Comparison of ENCODE assay signal across 8 cellular contexts in genomic region chr2:37669500-37669899, GRCh38. TPM values are rescaled to one million over a fixed set of nuclear protein-coding genes. Genes with fewer than 3 reads are reported as not detected.
DNase-seq lines count a peak whose midpoint lies in the region; ATAC-seq and TF ChIP-seq lines count a peak whose summit lies in the region.

No MANE protein-coding gene starts in this region.

- H3K9me3 ChIP-seq in RWPE2 (ENCODE audit: severe bottlenecking) (no peaks in the 10 kb centered on the region), esophagus squamous epithelium (no peaks in the 10 kb centered on the region)

- H3K4me3 ChIP-seq in GM12865 (ENCODE audit: low read depth, low read length) (peak overlapping the region; percentile 69), RWPE2 (ENCODE audit: severe bottlenecking) (peak overlapping the region; percentile 95), esophagus squamous epithelium (peak overlapping the region; percentile 69 to 88 (median 76)), rectal smooth muscle tissue (ENCODE audit: low read length) (peak overlapping the region; percentile 96)

- no peak overlapping the region for H3K9ac ChIP-seq in rectal smooth muscle tissue (ENCODE audit: low read length)

- peaks cover 10% of the 10 kb centered on the region for H3K4me1 ChIP-seq in RWPE2 (ENCODE audit: insufficient read depth, poor library complexity, severe bottlenecking)
- H3K4me1 ChIP-seq in esophagus squamous epithelium = peaks cover 0 to 79% (median 28%) of the 10 kb centered on the region in 3 donors
- H3K4me1 ChIP-seq in rectal smooth muscle tissue (ENCODE audit: control insufficient read depth, insufficient read depth, low read length) = peaks cover 31% of the 10 kb centered on the region

- H3K36me3 ChIP-seq in RWPE2 (ENCODE audit: low read depth) (peaks cover 57% of the 10 kb centered on the region), esophagus squamous epithelium (no peaks in the 10 kb centered on the region), rectal smooth muscle tissue (ENCODE audit: control insufficient read depth, insufficient read depth, low read length) (no peaks in the 10 kb centered on the region)

- in situ Hi-C loops in ACHN (cut with HindIII; ENCODE audit: low pct_ligation_motif_present, low pct_unique_long_range_greater_than_20kb, low sequenced_read_pairs) = no loop called here

- WGBS in esophagus squamous epithelium, 2 donors = 56 to 77% methylated on average over 2 of the region's 2 CpGs

- no peak for DNase-seq in GM12865 (ENCODE audit: low read depth)
- no peak for DNase-seq in RWPE2 (ENCODE audit: low spot score)
- DNase-seq in esophagus squamous epithelium (lab: John Stamatoyannopoulos, UW) = no peak
- DNase-seq in ACHN = no peak
- no peak for DNase-seq in NCI-H2196 treated with DMSO at 0.1 percent for 48 hours (lab: John Stamatoyannopoulos, UW; ENCODE audit: unreplicated experiment)
- no peak for DNase-seq in DMS53 treated with DMSO at 0.1 percent for 48 hours (lab: John Stamatoyannopoulos, UW; ENCODE audit: unreplicated experiment)
- no peak for DNase-seq in NCI-H1092 treated with DMSO at 0.1 percent for 48 hours (lab: John Stamatoyannopoulos, UW)

- TF ChIP-seq CTCF in GM12865 (IDR thresholded peaks at IDR 0.05; ENCODE audit: insufficient read depth, low read depth, low read length, missing control alignments) (no peak), RWPE2 (IDR thresholded peaks at IDR 0.05; ENCODE audit: poor library complexity, severe bottlenecking) (no peak), esophagus squamous epithelium (IDR thresholded peaks at IDR 0.05) (no peak)

- H3K27me3 ChIP-seq in RWPE2 (ENCODE audit: insufficient read depth, poor library complexity, severe bottlenecking) = no peaks in the 10 kb centered on the region
- peaks cover 0 to 31% (median 0%) of the 10 kb centered on the region in 4 donors for H3K27me3 ChIP-seq in esophagus squamous epithelium
- no peaks in the 10 kb centered on the region for H3K27me3 ChIP-seq in rectal smooth muscle tissue (ENCODE audit: control insufficient read depth, insufficient read depth, low read length)

- intact Hi-C loops in esophagus squamous epithelium (cut with DNase I) = no loop called here

- H3K27ac ChIP-seq in RWPE2 (ENCODE audit: poor library complexity, severe bottlenecking) (peak overlapping the region; percentile 57), esophagus squamous epithelium (peak overlapping the region in 2 of 4 donors; percentile 90 to 92), rectal smooth muscle tissue (ENCODE audit: low read depth, low read length) (peak overlapping the region; percentile 96)

- no peak for TF ChIP-seq POLR2A in esophagus squamous epithelium (IDR thresholded peaks at IDR 0.05)

- no peak for ATAC-seq in RWPE2 (ENCODE audit: low read depth)

RNA-seq across cellular contexts. Expression of gene CDC42EP3, which starts 1.9 kb away (rescaled TPM):
- 10 to 100 TPM in 2 of 4 donors, 1 to 10 TPM in 1, under 1 TPM in 1; 0.57 to 16.2 (median 9.9) TPM for total RNA-seq in esophagus squamous epithelium
